6 cellular contexts compared by ENCODE assay signal in the genomic region with DNA sequence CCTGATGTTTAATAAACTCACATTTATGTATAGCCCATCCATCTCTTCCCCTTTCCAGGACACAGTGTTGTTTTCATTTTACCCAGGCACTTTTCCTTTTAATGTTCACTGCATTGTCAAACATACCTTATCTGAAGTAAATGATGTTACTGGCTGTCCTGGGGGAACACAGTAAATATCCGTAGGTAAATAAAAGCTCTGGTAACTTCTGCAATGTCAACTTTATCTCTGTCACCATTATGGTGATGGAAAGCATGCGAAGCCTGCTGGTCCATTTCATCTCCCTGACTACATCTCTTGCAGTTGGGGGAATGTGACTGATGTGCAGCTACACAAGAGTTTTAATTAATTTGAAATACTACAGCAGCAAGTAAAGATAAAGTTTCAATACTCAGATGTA.
"Had no signal": no experiment of that assay in that cellular context is flagged by ENCODE, and none has a peak within 500 bp of the region (broad histone marks: within the 10 kb centered on the region; RNA-seq: fewer than 3 reads in every experiment).

No MANE protein-coding gene starts in this region.

- ATAC-seq: HepG2, K562 had no signal

- H3K27ac ChIP-seq: HL-60 had no signal

- H3K27ac Mint-ChIP-seq: IgD-negative memory B cell had no signal

- H3K27me3 Mint-ChIP-seq: IgD-negative memory B cell had no signal

- H3K4me3 ChIP-seq: K562 had no signal

- H3K36me3 Mint-ChIP-seq: IgD-negative memory B cell had no signal

- DNase-seq: IMR-90, KBM-7 had no signal

- H3K4me3 Mint-ChIP-seq: IgD-negative memory B cell had no signal

- H3K4me1 Mint-ChIP-seq: IgD-negative memory B cell had no signal
